21 cellular contexts compared by ENCODE assay signal in the genomic region with DNA sequence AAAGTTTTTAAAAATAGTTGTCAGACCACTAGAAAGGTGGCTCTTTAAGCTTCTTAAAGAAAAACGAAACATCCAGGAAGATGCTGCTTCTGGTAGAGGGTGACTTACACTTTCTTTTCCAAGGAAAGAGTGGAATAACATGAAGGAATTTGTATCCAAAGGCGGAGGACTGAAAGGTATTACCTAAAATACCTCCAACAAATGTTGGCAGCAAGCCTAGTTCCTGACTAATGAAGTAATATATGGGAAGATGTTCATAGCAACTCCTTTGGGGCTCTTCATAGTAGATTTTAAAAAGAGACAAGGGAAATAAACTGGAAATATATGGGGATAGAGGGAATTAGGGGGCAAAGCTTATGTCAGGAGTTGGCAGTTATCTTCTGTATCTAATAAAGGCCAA.
"Had no signal": no experiment of that assay in that cellular context is flagged by ENCODE, and none has a peak within 500 bp of the region (broad histone marks: within the 10 kb centered on the region; RNA-seq: fewer than 3 reads in every experiment).

No MANE protein-coding gene starts in this region.

- H3K27me3 ChIP-seq: ascending aorta, ovary, upper lobe of left lung had no signal

- H3K9me3 ChIP-seq: ascending aorta, ovary, thoracic aorta, upper lobe of left lung had no signal

- H3K36me3 ChIP-seq: ascending aorta, ovary, thoracic aorta, upper lobe of left lung had no signal

- H3K4me3 ChIP-seq: ascending aorta, ovary, thoracic aorta, upper lobe of left lung had no signal

- H3K27ac Mint-ChIP-seq: activated CD4-positive, alpha-beta T cell treated with anti-CD3 and anti-CD28 coated beads, Interleukin-2, amount 10 ng/mL, durations not matched to agents 7 days and 5 days; activated T-cell treated with anti-CD3 and anti-CD28 coated beads, Interleukin-2, amount 50 U/mL, for 72 hours; effector memory CD8-positive, alpha-beta T cell; memory B cell; naive thymus-derived CD8-positive, alpha-beta T cell; stimulated activated memory B cell treated with anti-CD40 and anti-IgM and Interleukin-4, amounts not matched to agents 10 μg/mL and 1 μg/mL and 100 μg/mL, for 72 hours; T-helper 1 cell treated with Interleukin-12 subunit alpha and Interleukin-12 subunit beta and Interleukin-4 antibody, amounts not matched to agents 30 μg/mL and 1 μg/mL, for 36 hours had no signal

- H3K4me1 ChIP-seq: ascending aorta, upper lobe of left lung had no signal

- H3K36me3 Mint-ChIP-seq: memory B cell; stimulated activated memory B cell treated with anti-CD40 and anti-IgM and Interleukin-4, amounts not matched to agents 10 μg/mL and 1 μg/mL and 100 μg/mL, for 72 hours had no signal

- DNase-seq: activated CD4-positive, alpha-beta T cell treated with anti-CD3 and anti-CD28 coated beads, Interleukin-2, amount 10 ng/mL, durations not matched to agents 7 days and 5 days; activated CD8-positive, alpha-beta memory T cell treated with anti-CD3 and anti-CD28 coated beads, Interleukin-2, amount 50 U/mL, for 48 hours; activated effector memory CD4-positive, alpha-beta T cell treated with anti-CD3 and anti-CD28 coated beads, Interleukin-2, amount 50 U/mL, for 16 hours; activated naive CD4-positive, alpha-beta T cell treated with anti-CD3 and anti-CD28 coated beads, Interleukin-2, amount 50 U/mL, for 16 hours; activated T-cell treated with anti-CD3 and anti-CD28 coated beads, Interleukin-2, amount 50 U/mL, for 72 hours; effector memory CD8-positive, alpha-beta T cell; head of caudate nucleus; kidney glomerular epithelial cell; left ventricle myocardium superior; naive thymus-derived CD8-positive, alpha-beta T cell; ovary; stimulated activated CD4-positive, alpha-beta T cell treated with anti-CD3 and anti-CD28 coated beads, Interleukin-4, amount 100 ng/mL, for 4 hours; upper lobe of left lung had no signal

- H3K27ac ChIP-seq: ascending aorta, epithelial cell of prostate, ovary, thoracic aorta, upper lobe of left lung had no signal

- H3K4me1 Mint-ChIP-seq: activated CD4-positive, alpha-beta T cell treated with anti-CD3 and anti-CD28 coated beads, Interleukin-2, amount 10 ng/mL, durations not matched to agents 7 days and 5 days; memory B cell; naive thymus-derived CD8-positive, alpha-beta T cell; stimulated activated memory B cell treated with anti-CD40 and anti-IgM and Interleukin-4, amounts not matched to agents 10 μg/mL and 1 μg/mL and 100 μg/mL, for 72 hours had no signal

- H3K9me3 Mint-ChIP-seq: activated CD4-positive, alpha-beta T cell treated with anti-CD3 and anti-CD28 coated beads, Interleukin-2, amount 10 ng/mL, durations not matched to agents 7 days and 5 days; activated T-cell treated with anti-CD3 and anti-CD28 coated beads, Interleukin-2, amount 50 U/mL, for 72 hours; effector memory CD8-positive, alpha-beta T cell; memory B cell; naive thymus-derived CD8-positive, alpha-beta T cell; stimulated activated memory B cell treated with anti-CD40 and anti-IgM and Interleukin-4, amounts not matched to agents 10 μg/mL and 1 μg/mL and 100 μg/mL, for 72 hours had no signal

- H3K4me3 Mint-ChIP-seq: activated CD4-positive, alpha-beta T cell treated with anti-CD3 and anti-CD28 coated beads, Interleukin-2, amount 10 ng/mL, durations not matched to agents 7 days and 5 days; activated T-cell treated with anti-CD3 and anti-CD28 coated beads, Interleukin-2, amount 50 U/mL, for 72 hours; effector memory CD8-positive, alpha-beta T cell; memory B cell; naive thymus-derived CD8-positive, alpha-beta T cell; stimulated activated memory B cell treated with anti-CD40 and anti-IgM and Interleukin-4, amounts not matched to agents 10 μg/mL and 1 μg/mL and 100 μg/mL, for 72 hours; T-helper 1 cell treated with Interleukin-12 subunit alpha and Interleukin-12 subunit beta and Interleukin-4 antibody, amounts not matched to agents 30 μg/mL and 1 μg/mL, for 36 hours had no signal

- ATAC-seq: activated CD4-positive, CD25-positive, alpha-beta regulatory T cell treated with anti-CD3 and anti-CD28 coated beads, Interleukin-2, amount 50 U/mL, for 24 hours; activated T-cell treated with anti-CD3 and anti-CD28 coated beads, Interleukin-2, amount 50 U/mL, for 72 hours; effector memory CD8-positive, alpha-beta T cell; left ventricle myocardium superior; naive thymus-derived CD8-positive, alpha-beta T cell; sciatic nerve; stimulated activated memory B cell treated with anti-CD40 and anti-IgM and Interleukin-4, amounts not matched to agents 10 μg/mL and 1 μg/mL and 100 μg/mL, for 72 hours had no signal
